ENCODE assay signal across 8 cellular contexts in genomic region chr4:94208268-94208667, GRCh38. TPM values are rescaled to one million over a fixed set of nuclear protein-coding genes. Genes with fewer than 3 reads are reported as not detected.
DNase-seq lines count a peak whose midpoint lies in the region; ATAC-seq and TF ChIP-seq lines count a peak whose summit lies in the region.

No MANE protein-coding gene starts in this region.

- peak overlapping the region; percentile 100 for H3K4me3 Mint-ChIP-seq in activated CD4-positive, alpha-beta T cell treated with anti-CD3 and anti-CD28 coated beads, Interleukin-2, amount 10 ng/mL, durations not matched to agents 7 days and 5 days
- peak overlapping the region; percentile 98 for H3K4me3 Mint-ChIP-seq in activated T-helper 17 cell treated with anti-CD3 and anti-CD28 coated beads, Interleukin-2, amount 50 U/mL, for 72 hours

- H3K4me3 ChIP-seq in iPS-20b (ENCODE audit: low read length) (peak overlapping the region; percentile 88), testis (peak overlapping the region; percentile 82 to 85)

- H3K9me3 ChIP-seq in iPS-20b (ENCODE audit: insufficient read depth, low read depth, low read length): no peaks in the 10 kb centered on the region
- no peaks in the 10 kb centered on the region for H3K9me3 ChIP-seq in testis

- peaks cover 5% of the 10 kb centered on the region for H3K27me3 Mint-ChIP-seq in activated CD4-positive, alpha-beta T cell treated with anti-CD3 and anti-CD28 coated beads, Interleukin-2, amount 10 ng/mL, durations not matched to agents 7 days and 5 days
- H3K27me3 Mint-ChIP-seq in activated T-helper 17 cell treated with anti-CD3 and anti-CD28 coated beads, Interleukin-2, amount 50 U/mL, for 72 hours: no peaks in the 10 kb centered on the region

- no peaks in the 10 kb centered on the region for H3K27me3 ChIP-seq in iPS-20b (ENCODE audit: insufficient read depth, low read length)
- H3K27me3 ChIP-seq in testis: no peaks in the 10 kb centered on the region

- WGBS in testis, 2 donors: 5 to 9% methylated on average over 5 of the region's 5 CpGs

- POLR2A ChIA-PET in activated CD4-positive, alpha-beta T cell treated with anti-CD3 and anti-CD28 coated beads, Interleukin-2, amount 10 ng/mL, durations not matched to agents 7 days and 5 days (lab: Charles Lee): no interaction called here

- peak overlapping the region; percentile 99 for H3K9ac ChIP-seq in iPS-20b (ENCODE audit: low read depth, low read length)

- intact Hi-C loops in testis (cut with DNase I; ENCODE audit: low total_unique reads): no loop called here

- peaks cover 32% of the 10 kb centered on the region for H3K36me3 Mint-ChIP-seq in activated CD4-positive, alpha-beta T cell treated with anti-CD3 and anti-CD28 coated beads, Interleukin-2, amount 10 ng/mL, durations not matched to agents 7 days and 5 days (ENCODE audit: low read depth)
- peaks cover 57% of the 10 kb centered on the region for H3K36me3 Mint-ChIP-seq in activated T-helper 17 cell treated with anti-CD3 and anti-CD28 coated beads, Interleukin-2, amount 50 U/mL, for 72 hours (ENCODE audit: low read depth)

- no peak for TF ChIP-seq POLR2A in testis (IDR thresholded peaks at IDR 0.05)

- H3K27ac Mint-ChIP-seq in activated CD4-positive, alpha-beta T cell treated with anti-CD3 and anti-CD28 coated beads, Interleukin-2, amount 10 ng/mL, durations not matched to agents 7 days and 5 days: peak overlapping the region; percentile 100
- peak overlapping the region; percentile 99 for H3K27ac Mint-ChIP-seq in activated T-helper 17 cell treated with anti-CD3 and anti-CD28 coated beads, Interleukin-2, amount 50 U/mL, for 72 hours

- peak overlapping the region; percentile 90 for H3K27ac ChIP-seq in iPS-20b (ENCODE audit: low read length)
- H3K27ac ChIP-seq in testis: peak overlapping the region; percentile 83 to 95

- DNase-seq in activated CD4-positive, alpha-beta T cell treated with anti-CD3 and anti-CD28 coated beads, Interleukin-2, amount 10 ng/mL, durations not matched to agents 7 days and 5 days: no peak
- no peak for DNase-seq in activated CD4-positive, alpha-beta T cell treated with anti-CD3 and anti-CD28 coated beads for 4 hours
- no peak for DNase-seq in testis
- no peak for DNase-seq in NCI-H1092 treated with DMSO at 0.1 percent for 48 hours (lab: John Stamatoyannopoulos, UW)
- no peak for DNase-seq in NCI-H2196 treated with DMSO at 0.1 percent for 48 hours (lab: John Stamatoyannopoulos, UW; ENCODE audit: unreplicated experiment)

- H3K4me1 ChIP-seq in iPS-20b (ENCODE audit: insufficient read depth, low read length) (peaks cover 16% of the 10 kb centered on the region), testis (peaks cover 14% of the 10 kb centered on the region)

- H3K4me1 Mint-ChIP-seq in activated CD4-positive, alpha-beta T cell treated with anti-CD3 and anti-CD28 coated beads, Interleukin-2, amount 10 ng/mL, durations not matched to agents 7 days and 5 days: peaks cover 34% of the 10 kb centered on the region
- peaks cover 22% of the 10 kb centered on the region for H3K4me1 Mint-ChIP-seq in activated T-helper 17 cell treated with anti-CD3 and anti-CD28 coated beads, Interleukin-2, amount 50 U/mL, for 72 hours

- no peak for ATAC-seq in activated T-helper 17 cell treated with anti-CD3 and anti-CD28 coated beads, Interleukin-2, amount 50 U/mL, for 72 hours (replicated peaks)
- no peak for ATAC-seq in HG03159 (IDR thresholded peaks at IDR 0.05; ENCODE audit: unreplicated experiment)

- H3K9me3 Mint-ChIP-seq in activated CD4-positive, alpha-beta T cell treated with anti-CD3 and anti-CD28 coated beads, Interleukin-2, amount 10 ng/mL, durations not matched to agents 7 days and 5 days: no peaks in the 10 kb centered on the region
- no peaks in the 10 kb centered on the region for H3K9me3 Mint-ChIP-seq in activated T-helper 17 cell treated with anti-CD3 and anti-CD28 coated beads, Interleukin-2, amount 50 U/mL, for 72 hours

- CTCF ChIA-PET in activated CD4-positive, alpha-beta T cell treated with anti-CD3 and anti-CD28 coated beads, Interleukin-2, amount 10 ng/mL, durations not matched to agents 7 days and 5 days (lab: Charles Lee): interaction anchor here (1.0 kb wide), 1 partner anchor 37 kb away, joined by 3 read pairs; no protein-coding TSS in a partner anchor

- no peak for TF ChIP-seq CTCF in testis (IDR thresholded peaks at IDR 0.05)

- H3K36me3 ChIP-seq in iPS-20b (ENCODE audit: insufficient read depth, low read depth, low read length) (peaks cover 47% of the 10 kb centered on the region), testis (ENCODE audit: low read depth, missing control alignments) (no peaks in the 10 kb centered on the region)

RNA-seq across cellular contexts. Expression of gene SMARCAD1, which starts 0.6 kb away (rescaled TPM):
- total RNA-seq in activated CD4-positive, alpha-beta T cell treated with anti-CD3 and anti-CD28 coated beads, Interleukin-2, amount 10 ng/mL, durations not matched to agents 7 days and 5 days: 10 to 100 TPM; 26.9 to 32.4 TPM
- total RNA-seq in activated T-helper 17 cell treated with anti-CD3 and anti-CD28 coated beads, Interleukin-2, amount 50 U/mL, for 72 hours: 10 to 100 TPM; 30.4 to 37.0 TPM
- 10 to 100 TPM; 31.7 to 35.6 TPM for total RNA-seq in testis
- 17.4 TPM for polyA plus RNA-seq in testis (ENCODE audit: insufficient read depth, low read depth, low replicate concordance)
